Comparison of ENCODE assay signal across 12 cellular contexts in the genomic region with DNA sequence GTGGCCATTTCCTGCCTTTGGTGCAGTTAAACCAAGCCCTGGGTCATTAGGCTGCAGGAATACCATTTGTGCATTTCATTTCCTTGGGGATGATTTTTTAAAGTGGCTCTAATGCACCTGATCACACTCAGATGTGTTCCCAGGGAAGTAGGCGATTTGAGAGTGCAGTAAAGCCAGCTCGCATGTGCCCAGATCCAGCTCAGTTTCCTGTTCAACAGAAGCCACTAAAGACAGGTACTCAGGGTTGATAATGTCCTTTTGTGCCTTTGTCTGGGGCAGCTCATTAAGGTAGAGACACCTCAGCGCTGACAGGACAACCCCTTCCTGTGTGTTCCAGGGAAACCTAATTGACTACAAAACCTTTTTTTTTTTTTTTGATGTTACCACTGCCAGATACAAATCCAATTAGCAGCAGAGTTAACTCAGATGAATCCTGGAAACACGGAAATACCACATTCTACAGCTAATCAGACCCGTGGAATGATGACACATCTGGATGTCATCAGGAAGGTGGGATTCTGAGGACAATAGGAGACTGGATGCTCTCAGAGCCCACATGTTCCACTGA. TPM values are rescaled to one million over a fixed set of nuclear protein-coding genes. Genes with fewer than 3 reads are reported as not detected.
DNase-seq lines count a peak whose midpoint lies in the region; ATAC-seq lines count a peak whose summit lies in the region.
"Had no signal": no experiment of that assay in that cellular context is flagged by ENCODE, and none has a peak within 500 bp of the region (broad histone marks: within the 10 kb centered on the region; RNA-seq: fewer than 3 reads in every experiment).

No MANE protein-coding gene starts in this region.

- peaks cover 25% of the 10 kb centered on the region for H3K4me1 ChIP-seq in mesendoderm (ENCODE audit: control insufficient read depth, low read depth, low read length)

- no peaks in the 10 kb centered on the region for H3K9me3 Mint-ChIP-seq in activated naive CD8-positive, alpha-beta T cell treated with anti-CD3 and anti-CD28 coated beads, Interleukin-2, amount 50 U/mL, for 24 hours
- H3K9me3 Mint-ChIP-seq: activated B cell treated with CpG ODN at 0.5 μM for 24 hours had no signal

- no peak overlapping the region for H3K4me2 ChIP-seq in mesendoderm (ENCODE audit: low read length)

- peaks cover 55% of the 10 kb centered on the region for H3K4me1 Mint-ChIP-seq in activated naive CD8-positive, alpha-beta T cell treated with anti-CD3 and anti-CD28 coated beads, Interleukin-2, amount 50 U/mL, for 24 hours

- H3K36me3 ChIP-seq in mesendoderm (ENCODE audit: control insufficient read depth, insufficient read depth, low read length): no peaks in the 10 kb centered on the region

- H3K4ac ChIP-seq in mesendoderm (ENCODE audit: low read depth, low read length): no peak overlapping the region

- no peak for ATAC-seq in activated naive CD8-positive, alpha-beta T cell treated with anti-CD3 and anti-CD28 coated beads, Interleukin-2, amount 50 U/mL, for 24 hours
- ATAC-seq in GM21360 (IDR thresholded peaks at IDR 0.05; ENCODE audit: unreplicated experiment) (no peak), HG02885 (IDR thresholded peaks at IDR 0.05; ENCODE audit: poor library complexity, unreplicated experiment) (no peak), HG02798 (IDR thresholded peaks at IDR 0.05; ENCODE audit: poor library complexity, unreplicated experiment) (no peak)

- WGBS in mesendoderm (ENCODE audit: extremely low coverage, insufficient coverage, low lambda C conversion rate): no CpG with 5 or more reads among the region's 5 CpGs

- DNase-seq in DMS79 treated with DMSO at 0.1 percent for 48 hours (lab: John Stamatoyannopoulos, UW) (peak; percentile 10), DMS79 (lab: John Stamatoyannopoulos, UW) (no peak), M059J (ENCODE audit: low read depth) (peak; percentile 63), mesendoderm (peak; percentile 80)
- DNase-seq in activated naive CD8-positive, alpha-beta T cell treated with anti-CD3 and anti-CD28 coated beads, Interleukin-2, amount 50 U/mL, for 24 hours: no peak
- DNase-seq: activated B cell treated with CpG ODN at 0.5 μM for 24 hours, GOT3, kidney glomerular epithelial cell had no signal

- H3K9ac ChIP-seq in mesendoderm (ENCODE audit: low read length): peak overlapping the region; percentile 8

- no peak overlapping the region for H2BK5ac ChIP-seq in mesendoderm (ENCODE audit: low read length)

- H3K79me1 ChIP-seq in mesendoderm (ENCODE audit: low read length): no peaks in the 10 kb centered on the region

- H4K5ac ChIP-seq in mesendoderm (ENCODE audit: low read length): no peak overlapping the region

- H3K27me3 ChIP-seq in mesendoderm (ENCODE audit: insufficient read depth, low read length, poor library complexity): no peaks in the 10 kb centered on the region

- H3K79me2 ChIP-seq in mesendoderm (ENCODE audit: control insufficient read depth, insufficient read depth, low read length): no peaks in the 10 kb centered on the region

- no peak overlapping the region for H2BK120ac ChIP-seq in mesendoderm (ENCODE audit: low read depth, low read length)

- H3K27ac ChIP-seq in mesendoderm (ENCODE audit: low read depth, low read length): peak overlapping the region; percentile 9
- H3K27ac ChIP-seq: 22Rv1 had no signal

- H2BK15ac ChIP-seq in mesendoderm (replicated peaks; ENCODE audit: low read depth): no peak overlapping the region

- no peaks in the 10 kb centered on the region for H3K27me3 Mint-ChIP-seq in activated naive CD8-positive, alpha-beta T cell treated with anti-CD3 and anti-CD28 coated beads, Interleukin-2, amount 50 U/mL, for 24 hours

- H4K8ac ChIP-seq in mesendoderm (ENCODE audit: low read depth, low read length): no peak overlapping the region

- H3K4me3 Mint-ChIP-seq in activated naive CD8-positive, alpha-beta T cell treated with anti-CD3 and anti-CD28 coated beads, Interleukin-2, amount 50 U/mL, for 24 hours: peak overlapping the region; percentile 32
- H3K4me3 Mint-ChIP-seq: activated B cell treated with CpG ODN at 0.5 μM for 24 hours had no signal

- H2AK5ac ChIP-seq in mesendoderm (ENCODE audit: low read length): no peak overlapping the region

- H3K36me3 Mint-ChIP-seq in activated naive CD8-positive, alpha-beta T cell treated with anti-CD3 and anti-CD28 coated beads, Interleukin-2, amount 50 U/mL, for 24 hours (ENCODE audit: low read depth): no peaks in the 10 kb centered on the region

- peak overlapping the region; percentile 91 for H3K27ac Mint-ChIP-seq in activated naive CD8-positive, alpha-beta T cell treated with anti-CD3 and anti-CD28 coated beads, Interleukin-2, amount 50 U/mL, for 24 hours
- H3K27ac Mint-ChIP-seq: activated B cell treated with CpG ODN at 0.5 μM for 24 hours had no signal

- H3K23ac ChIP-seq in mesendoderm (ENCODE audit: low read length): no peak overlapping the region

- H3K4me3 ChIP-seq in mesendoderm (ENCODE audit: low read length): no peak overlapping the region

- no peak overlapping the region for H3K18ac ChIP-seq in mesendoderm (ENCODE audit: low read length)

- no peak overlapping the region for H3K56ac ChIP-seq in mesendoderm (ENCODE audit: low read length)

RNA-seq across cellular contexts. Expression of a gene that starts 15.2 kb away (rescaled TPM):
- 0.17 TPM in 1 of 2 replicates, not detected in the other for total RNA-seq in M059J (2014; rRNA removed; shearing (Covaris generic))
- 5.7 TPM for polyA plus RNA-seq in mesendoderm (2013, experiment 1 of 2)
- 5.2 TPM for polyA plus RNA-seq in mesendoderm (2013, experiment 2 of 2)
- total RNA-seq: activated B cell treated with CpG ODN at 0.5 μM for 24 hours had no signal

Comparison
In these comparisons a context has a peak if more than half of its experiments do, and no peak if none do; other contexts are left out.
1. DNase-seq: peak in DMS79 treated with DMSO at 0.1 percent for 48 hours (single experiment), M059J (single experiment) and mesendoderm (single experiment); none in DMS79 (single experiment) and activated naive CD8-positive, alpha-beta T cell treated with anti-CD3 and anti-CD28 coated beads, Interleukin-2, amount 50 U/mL, for 24 hours (single experiment).